1 cellular context compared by ENCODE assay signal in genomic region chr20:55790178-55790577, GRCh38.
TF ChIP-seq lines count a peak whose summit lies in the region.

No MANE protein-coding gene starts in this region.

TF ChIP-seq in liver, 16 proteins besides CTCF, POLR2A, EP300 and RAD21 (continued from another document):
- TF ChIP-seq ZBTB33 (IDR thresholded peaks at IDR 0.05): no peak
- no peak for TF ChIP-seq TAF1 (conservative IDR thresholded peaks at IDR 0.05)
- peak; percentile 25 for TF ChIP-seq REST (IDR thresholded peaks at IDR 0.05)
- TF ChIP-seq NR2F2 (IDR thresholded peaks at IDR 0.05): no peak
- peak; percentile 35 for TF ChIP-seq MAX (IDR thresholded peaks at IDR 0.05)
- peak; percentile 12 for TF ChIP-seq FOXA2 (IDR thresholded peaks at IDR 0.05)
- TF ChIP-seq ATF3 (IDR thresholded peaks at IDR 0.05): peak; percentile 40
- TF ChIP-seq EGR1 (IDR thresholded peaks at IDR 0.05; ENCODE audit: low read depth in 2 of 2): no peak
- peak; percentile 63 for TF ChIP-seq SP1 (IDR thresholded peaks at IDR 0.05)
- TF ChIP-seq HNF4G (IDR thresholded peaks at IDR 0.05): no peak
- TF ChIP-seq HNF4A (conservative IDR thresholded peaks at IDR 0.05): peak; percentile 35 to 60
